ENCODE assay signal across 19 cellular contexts in genomic region chr3:37968232-37968631, GRCh38.
"Had no signal": no experiment of that assay in that cellular context is flagged by ENCODE, and none has a peak within 500 bp of the region (broad histone marks: within the 10 kb centered on the region; RNA-seq: fewer than 3 reads in every experiment).

No MANE protein-coding gene starts in this region.

- H3K36me3 Mint-ChIP-seq: activated naive CD8-positive, alpha-beta T cell treated with anti-CD3 and anti-CD28 coated beads for 36 hours; T-cell had no signal

- H3K27me3 ChIP-seq: neural progenitor cell, ovary had no signal

- H3K4me2 ChIP-seq: neural progenitor cell, SK-N-SH had no signal

- H3K9me3 ChIP-seq: ovary, SK-N-SH, thoracic aorta had no signal

- H2AFZ ChIP-seq: neural progenitor cell had no signal

- H3K9ac ChIP-seq: neural progenitor cell, SK-N-SH had no signal

- H3K4me3 ChIP-seq: neural progenitor cell, ovary, skin epidermis, thoracic aorta had no signal

- H3K4me3 Mint-ChIP-seq: activated CD8-positive, alpha-beta T cell treated with anti-CD3 and anti-CD28 coated beads for 36 hours; activated naive CD8-positive, alpha-beta T cell treated with anti-CD3 and anti-CD28 coated beads for 36 hours; endodermal cell; mesothelial cell of epicardium; neural progenitor cell; T-cell had no signal

- H3K9me3 Mint-ChIP-seq: activated CD8-positive, alpha-beta T cell treated with anti-CD3 and anti-CD28 coated beads for 36 hours; activated naive CD8-positive, alpha-beta T cell treated with anti-CD3 and anti-CD28 coated beads for 36 hours; endodermal cell; mesothelial cell of epicardium; neural progenitor cell; T-cell had no signal

- ATAC-seq: activated CD8-positive, alpha-beta T cell treated with anti-CD3 and anti-CD28 coated beads for 36 hours; stimulated activated naive CD8-positive, alpha-beta T cell treated with anti-CD3 and anti-CD28 coated beads, Interleukin-15, Interleukin-2, amounts not matched to agents 100 U/mL and 50 U/mL, for 24 hours; T-cell had no signal

- H3K27me3 Mint-ChIP-seq: activated CD8-positive, alpha-beta T cell treated with anti-CD3 and anti-CD28 coated beads for 36 hours; activated naive CD8-positive, alpha-beta T cell treated with anti-CD3 and anti-CD28 coated beads for 36 hours; T-cell had no signal

- H3K36me3 ChIP-seq: ovary, WERI-Rb-1 had no signal

- H3K27ac Mint-ChIP-seq: activated CD8-positive, alpha-beta T cell treated with anti-CD3 and anti-CD28 coated beads for 36 hours; activated naive CD8-positive, alpha-beta T cell treated with anti-CD3 and anti-CD28 coated beads for 36 hours; endodermal cell; mesothelial cell of epicardium; neural progenitor cell; T-cell had no signal

- DNase-seq: activated CD4-positive, alpha-beta T cell treated with anti-CD3 and anti-CD28 coated beads for 4 hours; activated CD8-positive, alpha-beta memory T cell treated with anti-CD3 and anti-CD28 coated beads, Interleukin-2, amount 50 U/mL, for 4 hours; activated CD8-positive, alpha-beta T cell treated with anti-CD3 and anti-CD28 coated beads for 36 hours; activated naive CD8-positive, alpha-beta T cell treated with anti-CD3 and anti-CD28 coated beads for 36 hours; cerebellar nuclear complex; endodermal cell; erythroblast; hippocampal formation; ovary; SK-N-SH; stimulated activated CD4-positive, alpha-beta T cell treated with anti-CD3 and anti-CD28 coated beads, Interleukin-4, amount 100 ng/mL, for 24 hours; stimulated activated CD8-positive, alpha-beta memory T cell treated with anti-CD3 and anti-CD28 coated beads, Interleukin-4, amount 100 ng/mL, for 48 hours; stimulated activated naive CD8-positive, alpha-beta T cell treated with anti-CD3 and anti-CD28 coated beads, Interleukin-15, Interleukin-2, amounts not matched to agents 100 U/mL and 50 U/mL, for 24 hours; T-cell; WERI-Rb-1 had no signal

- H3K27ac ChIP-seq: neural progenitor cell, ovary, WERI-Rb-1 had no signal
